8 cellular contexts compared by ENCODE assay signal in the genomic region with DNA sequence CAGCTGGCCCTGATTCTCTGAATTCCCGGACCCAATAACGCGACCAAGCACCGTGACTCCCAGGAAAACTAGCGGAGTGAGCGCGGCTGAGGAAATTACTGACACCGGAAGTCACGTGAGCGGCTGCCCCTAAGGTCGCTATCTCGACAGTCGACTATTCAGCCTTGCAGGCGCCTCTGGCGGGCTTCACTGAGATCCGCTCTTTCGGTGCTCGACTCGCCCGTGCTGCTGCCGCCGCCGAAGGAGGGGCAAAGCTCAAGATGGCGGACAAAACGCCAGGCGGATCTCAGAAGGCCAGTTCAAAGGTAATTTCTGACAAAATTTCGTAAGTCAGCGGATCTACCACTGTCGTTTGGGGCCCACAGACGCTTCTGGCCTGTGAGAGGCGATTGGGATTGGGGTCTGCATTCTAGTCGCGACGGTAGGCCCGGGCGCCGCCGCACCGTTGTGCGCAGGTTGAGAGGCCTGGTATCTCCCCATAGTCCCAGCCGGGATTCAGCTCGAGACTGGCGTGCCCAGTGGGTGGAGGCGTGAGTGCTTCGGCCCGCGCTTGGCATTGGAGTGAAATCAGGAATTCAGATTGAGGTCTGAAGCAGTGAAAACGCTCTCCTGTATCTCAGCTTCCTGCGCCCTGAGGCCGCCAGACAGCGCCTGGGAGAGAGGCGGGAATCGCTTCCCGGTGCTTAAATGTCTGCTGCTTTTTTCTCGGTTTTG. TPM values are rescaled to one million over a fixed set of nuclear protein-coding genes. Genes with fewer than 3 reads are reported as not detected.
DNase-seq lines count a peak whose midpoint lies in the region; ATAC-seq and TF ChIP-seq lines count a peak whose summit lies in the region.

Gene U2SURP (plus strand): TSS at position 202 of the 714 bp plus-strand sequence. CDS start 59 bp downstream, at position 261.

- H3K27me3 Mint-ChIP-seq in T-helper 17 cell = peaks cover 15% of the 10 kb centered on the region

- peaks cover 3% of the 10 kb centered on the region for H3K36me3 Mint-ChIP-seq in T-helper 17 cell (ENCODE audit: low read depth)

- H3K4me1 Mint-ChIP-seq in T-helper 17 cell = peaks cover 29% of the 10 kb centered on the region

- DNase-seq in NCI-H1694 treated with DMSO at 0.1 percent for 48 hours (lab: John Stamatoyannopoulos, UW) (peak; percentile 98), T-helper 17 cell (peak; percentile 82 to 85 (median 84)), amygdala (lab: John Stamatoyannopoulos, UW) (peak; percentile 65 to 98 (median 94)), left ventricle myocardium inferior (peak; percentile 96), prostate gland (ENCODE audit: low spot score) (peak; percentile 98)

- peak within 1 kb of the TSS; percentile 93 for H3K27ac ChIP-seq in left ventricle myocardium inferior (replicated peaks)
- peak within 1 kb of the TSS; percentile 89 to 91 for H3K27ac ChIP-seq in prostate gland
- H3K27ac ChIP-seq in urinary bladder (ENCODE audit: low read depth) = peak within 1 kb of the TSS; percentile 79

- peak; percentile 76 for TF ChIP-seq POLR2A in GM15510 (IDR thresholded peaks at IDR 0.05; ENCODE audit: borderline replicate concordance, extremely low read depth, insufficient read length)
- TF ChIP-seq POLR2A in prostate gland (IDR thresholded peaks at IDR 0.05) = peak; percentile 65

- 0% methylated on average over 40 of the region's 55 CpGs for WGBS in prostate gland
- under 1% methylated on average over 55 of the region's 55 CpGs for WGBS in urinary bladder

- intact Hi-C loops in left ventricle myocardium inferior (cut with micrococcal nuclease) = no loop called here
- intact Hi-C loops in prostate gland (cut with DNase I) = loop anchor here (1.0 to 10.0 kb wide), 3 partner anchors 277 to 1567 kb away; partner anchors contain the start of genes ATR and TRPC1

- peak; percentile 16 for TF ChIP-seq CTCF in left ventricle myocardium inferior (IDR thresholded peaks at IDR 0.05; ENCODE audit: borderline replicate concordance)
- peak in 2 of 4 experiments; percentile 45 to 54 for TF ChIP-seq CTCF in prostate gland (IDR thresholded peaks at IDR 0.05)

- ATAC-seq in HG02885 (IDR thresholded peaks at IDR 0.05; ENCODE audit: poor library complexity, unreplicated experiment) (peak; percentile 87), T-helper 17 cell (peak; percentile 95)

- H3K36me3 ChIP-seq in left ventricle myocardium inferior (no peaks in the 10 kb centered on the region), prostate gland (no peaks in the 10 kb centered on the region), urinary bladder (ENCODE audit: insufficient read depth) (no peaks in the 10 kb centered on the region)

- H3K4me3 Mint-ChIP-seq in T-helper 17 cell = peak within 1 kb of the TSS; percentile 97

- H3K9me3 ChIP-seq in T-helper 17 cell (ENCODE audit: control insufficient read depth, low read length, poor library complexity, severe bottlenecking) (no peaks in the 10 kb centered on the region), left ventricle myocardium inferior (replicated peaks) (no peaks in the 10 kb centered on the region), prostate gland (no peaks in the 10 kb centered on the region)

- no peaks in the 10 kb centered on the region for H3K27me3 ChIP-seq in left ventricle myocardium inferior (ENCODE audit: low read depth)
- H3K27me3 ChIP-seq in prostate gland (replicated peaks; ENCODE audit: insufficient read depth) = no peaks in the 10 kb centered on the region

- H3K4me3 ChIP-seq in left ventricle myocardium inferior (peak within 1 kb of the TSS; percentile 97), prostate gland (peak within 1 kb of the TSS; percentile 80 to 94), urinary bladder (ENCODE audit: low read depth, low read length) (peak within 1 kb of the TSS; percentile 92)

- H3K27ac Mint-ChIP-seq in T-helper 17 cell = peak within 1 kb of the TSS; percentile 98

- H3K4me1 ChIP-seq in left ventricle myocardium inferior = peaks cover 80% of the 10 kb centered on the region
- no peaks in the 10 kb centered on the region for H3K4me1 ChIP-seq in prostate gland (replicated peaks)
- H3K4me1 ChIP-seq in urinary bladder (ENCODE audit: insufficient read depth) = peaks cover 1% of the 10 kb centered on the region

RNA-seq across cellular contexts. Expression of gene U2SURP, which starts in this region (rescaled TPM):
- 100 to 1,000 TPM; 145 to 171 TPM for total RNA-seq in T-helper 17 cell
- 43.7 TPM for total RNA-seq in left ventricle myocardium inferior
- total RNA-seq in prostate gland = 10 to 100 TPM; 38.3 to 59.4 TPM
- 204 TPM for total RNA-seq in urinary bladder
- 29.7 TPM for polyA plus RNA-seq in urinary bladder

Comparison
In these comparisons a context has a peak if more than half of its experiments do, and no peak if none do; other contexts are left out.
1. Peak in every context shown above with its lines: DNase-seq, ATAC-seq, H3K4me3 ChIP-seq and H3K27ac ChIP-seq.